ENCODE assay signal across 7 cellular contexts in the genomic region with DNA sequence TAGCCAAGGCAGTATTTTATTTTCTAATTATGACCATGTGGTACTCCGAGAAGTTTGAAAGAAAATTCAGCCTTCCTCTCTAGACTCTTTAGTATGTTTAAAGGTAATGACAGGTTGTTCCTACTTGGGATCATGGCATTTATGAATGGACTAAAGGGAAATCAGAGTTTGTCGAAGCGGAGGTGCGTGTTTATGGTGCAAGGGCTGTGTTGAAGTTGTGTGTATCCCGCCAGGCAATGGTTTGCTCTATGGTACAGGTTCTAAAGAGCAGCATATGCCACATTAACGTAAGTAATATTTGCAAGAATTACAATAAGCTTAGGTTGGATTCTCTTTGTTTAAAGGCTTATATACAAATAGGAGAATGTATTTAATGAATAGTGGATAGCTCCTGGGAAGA. TPM values are rescaled to one million over a fixed set of nuclear protein-coding genes. Genes with fewer than 3 reads are reported as not detected.
DNase-seq lines count a peak whose midpoint lies in the region; ATAC-seq, FAIRE-seq and TF ChIP-seq lines count a peak whose summit lies in the region.

No MANE protein-coding gene starts in this region.

- no peaks in the 10 kb centered on the region for H3K36me3 Mint-ChIP-seq in GM23338 (ENCODE audit: low read depth)
- H3K36me3 Mint-ChIP-seq in activated CD4-positive, alpha-beta memory T cell treated with anti-CD3 and anti-CD28 coated beads, Interleukin-2, amount 10 ng/mL, durations not matched to agents 7 days and 5 days (ENCODE audit: low read depth), result no peaks in the 10 kb centered on the region

- H3F3A ChIP-seq in GM23338 (replicated peaks; ENCODE audit: low read depth), result no peaks in the 10 kb centered on the region

- CTCF ChIA-PET in activated CD4-positive, alpha-beta memory T cell treated with anti-CD3 and anti-CD28 coated beads, Interleukin-2, amount 10 ng/mL, durations not matched to agents 7 days and 5 days (lab: Charles Lee), result no interaction called here

- H3K4me2 ChIP-seq in GM23338, result peak overlapping the region; percentile 77

- no peak for DNase-seq in GM23338 (ENCODE audit: low spot score)
- DNase-seq in SHP77 treated with DMSO at 0.1 percent for 48 hours (lab: John Stamatoyannopoulos, UW), result peak; percentile 61
- DNase-seq in left ventricle myocardium inferior, result no peak
- no peak for DNase-seq in GM12892 (ENCODE audit: insufficient read length)
- no peak for DNase-seq in GM20000 (ENCODE audit: low spot score)
- DNase-seq in activated CD4-positive, alpha-beta memory T cell treated with anti-CD3 and anti-CD28 coated beads, Interleukin-2, amount 10 ng/mL, durations not matched to agents 7 days and 5 days, result no peak

- FAIRE-seq in GM12892 (lab: Jason Lieb, UNC), result no peak

- peak overlapping the region; percentile 51 for H3K4me3 ChIP-seq in GM23338
- H3K4me3 ChIP-seq in left ventricle myocardium inferior, result peak overlapping the region; percentile 66
- H3K4me3 ChIP-seq in skeletal muscle tissue (ENCODE audit: low read length in 3 of 3), result peak overlapping the region; percentile 72 to 89 (median 73)

- H3K27ac ChIP-seq in GM23338 (ENCODE audit: low read depth) (no peak overlapping the region), left ventricle myocardium inferior (replicated peaks) (peak overlapping the region; percentile 44), skeletal muscle tissue (ENCODE audit: low read depth, low read length) (no peak overlapping the region)

- no peak overlapping the region for H3K9ac ChIP-seq in skeletal muscle tissue (ENCODE audit: low read depth in 1 of 3, low read length in 3 of 3)

- peaks cover 50% of the 10 kb centered on the region for H3K27me3 ChIP-seq in GM23338 (ENCODE audit: insufficient read depth)
- H3K27me3 ChIP-seq in left ventricle myocardium inferior (ENCODE audit: low read depth), result peaks cover 58% of the 10 kb centered on the region
- H3K27me3 ChIP-seq in skeletal muscle tissue (ENCODE audit: control insufficient read depth in 3 of 3, insufficient read depth in 3 of 3, low read length in 3 of 3), result peaks cover 11 to 19% (median 13%) of the 10 kb centered on the region in 3 donors

- TF ChIP-seq POLR2A in GM12892 (IDR thresholded peaks at IDR 0.05; ENCODE audit: low read depth, low read length), result no peak

- peaks cover 13% of the 10 kb centered on the region for H3K27me3 Mint-ChIP-seq in GM23338 (ENCODE audit: insufficient read depth, low read depth, poor library complexity)
- H3K27me3 Mint-ChIP-seq in activated CD4-positive, alpha-beta memory T cell treated with anti-CD3 and anti-CD28 coated beads, Interleukin-2, amount 10 ng/mL, durations not matched to agents 7 days and 5 days, result peaks cover 18% of the 10 kb centered on the region

- H3K36me3 ChIP-seq in GM23338 (ENCODE audit: insufficient read depth) (no peaks in the 10 kb centered on the region), left ventricle myocardium inferior (no peaks in the 10 kb centered on the region), skeletal muscle tissue (ENCODE audit: control insufficient read depth in 3 of 3, insufficient read depth in 3 of 3, low read length in 3 of 3) (no peaks in the 10 kb centered on the region)

- H3K79me2 ChIP-seq in GM23338 (replicated peaks; ENCODE audit: insufficient read depth), result no peaks in the 10 kb centered on the region

- peaks cover 10% of the 10 kb centered on the region; the same call in 2 of the 3 replicates for H3K4me1 Mint-ChIP-seq in GM23338
- peaks cover 12% of the 10 kb centered on the region for H3K4me1 Mint-ChIP-seq in activated CD4-positive, alpha-beta memory T cell treated with anti-CD3 and anti-CD28 coated beads, Interleukin-2, amount 10 ng/mL, durations not matched to agents 7 days and 5 days

- no peaks in the 10 kb centered on the region for H3K9me2 ChIP-seq in GM23338 (ENCODE audit: insufficient read depth)

- ATAC-seq in GM23338, result no peak

- POLR2A ChIA-PET in activated CD4-positive, alpha-beta memory T cell treated with anti-CD3 and anti-CD28 coated beads, Interleukin-2, amount 10 ng/mL, durations not matched to agents 7 days and 5 days (lab: Charles Lee), result no interaction called here

- H3K4me3 Mint-ChIP-seq in GM23338, result peak overlapping the region; percentile 77
- no peak overlapping the region for H3K4me3 Mint-ChIP-seq in activated CD4-positive, alpha-beta memory T cell treated with anti-CD3 and anti-CD28 coated beads, Interleukin-2, amount 10 ng/mL, durations not matched to agents 7 days and 5 days

- no peak for TF ChIP-seq CTCF in GM23338 (conservative IDR thresholded peaks at IDR 0.05; ENCODE audit: low read depth in 2 of 2)
- no peak for TF ChIP-seq CTCF in left ventricle myocardium inferior (IDR thresholded peaks at IDR 0.05; ENCODE audit: borderline replicate concordance)
- no peak for TF ChIP-seq CTCF in GM20000 (IDR thresholded peaks at IDR 0.05; ENCODE audit: extremely low read depth, missing control alignments)

- no peak overlapping the region for H3K27ac Mint-ChIP-seq in GM23338
- H3K27ac Mint-ChIP-seq in activated CD4-positive, alpha-beta memory T cell treated with anti-CD3 and anti-CD28 coated beads, Interleukin-2, amount 10 ng/mL, durations not matched to agents 7 days and 5 days, result no peak overlapping the region

- peak overlapping the region; percentile 73 for H2AFZ ChIP-seq in GM23338

- no peaks in the 10 kb centered on the region for H4K20me1 ChIP-seq in GM23338 (replicated peaks; ENCODE audit: insufficient read depth)

- no peaks in the 10 kb centered on the region for H3K9me3 Mint-ChIP-seq in GM23338
- no peaks in the 10 kb centered on the region for H3K9me3 Mint-ChIP-seq in activated CD4-positive, alpha-beta memory T cell treated with anti-CD3 and anti-CD28 coated beads, Interleukin-2, amount 10 ng/mL, durations not matched to agents 7 days and 5 days

- intact Hi-C loops in left ventricle myocardium inferior (cut with micrococcal nuclease), result no loop called here

- H3K4me1 ChIP-seq in GM23338 (ENCODE audit: insufficient read depth), result peaks cover 15% of the 10 kb centered on the region
- H3K4me1 ChIP-seq in left ventricle myocardium inferior, result peaks cover 12% of the 10 kb centered on the region
- peaks cover 4 to 13% (median 6%) of the 10 kb centered on the region in 3 donors for H3K4me1 ChIP-seq in skeletal muscle tissue (ENCODE audit: control insufficient read depth in 3 of 3, insufficient read depth in 3 of 3, low read length in 3 of 3)

- no peaks in the 10 kb centered on the region for H3K9me3 ChIP-seq in left ventricle myocardium inferior (replicated peaks)
- no peaks in the 10 kb centered on the region for H3K9me3 ChIP-seq in skeletal muscle tissue (ENCODE audit: control insufficient read depth in 3 of 3, low read length in 3 of 3)

TF ChIP-seq in GM23338, 12 proteins besides CTCF, POLR2A, EP300 and RAD21:
- TF ChIP-seq ZNF114 (CRISPR knock-in tag; IDR thresholded peaks at IDR 0.05) (no peak), STAT1 (IDR thresholded peaks at IDR 0.05; ENCODE audit: unreplicated experiment) (no peak), REST (IDR thresholded peaks at IDR 0.05; ENCODE audit: unreplicated experiment) (no peak), EZH2phosphoT487 (IDR thresholded peaks at IDR 0.05; ENCODE audit: unreplicated experiment) (no peak), JUNB (IDR thresholded peaks at IDR 0.05; ENCODE audit: unreplicated experiment) (no peak), EZH2 (IDR thresholded peaks at IDR 0.05; ENCODE audit: low read depth, unreplicated experiment) (no peak)
TF ChIP-seq in GM23338: peak in this region for 0.

RNA-seq across cellular contexts. Expression of gene EPHA3, which starts 0.7 kb away (rescaled TPM):
- 0.21 and 0.47 TPM in 2 replicates for total RNA-seq in GM23338 (2014; rRNA removed; shearing (Covaris generic))
- polyA plus RNA-seq in GM23338 (2016; fragmentation: Nextera tagmentation; extraction: Ambion mirVana), result 0.05 TPM in 1 of 2 replicates, not detected in the other
- total RNA-seq in left ventricle myocardium inferior, result 3.5 TPM
- 27.7 TPM for total RNA-seq in skeletal muscle tissue
- not detected for polyA plus RNA-seq in GM12892 (2012; ENCODE audit: missing spikeins)
- total RNA-seq in activated CD4-positive, alpha-beta memory T cell treated with anti-CD3 and anti-CD28 coated beads, Interleukin-2, amount 10 ng/mL, durations not matched to agents 7 days and 5 days, result under 1 TPM in 1 of 2 experiments, not detected in 1; 0.05 TPM
